ENCODE assay signal across 20 cellular contexts in genomic region chr16:14608604-14609003, GRCh38. TPM values are rescaled to one million over a fixed set of nuclear protein-coding genes. Genes with fewer than 3 reads are reported as not detected.
DNase-seq lines count a peak whose midpoint lies in the region; ATAC-seq, FAIRE-seq and TF ChIP-seq lines count a peak whose summit lies in the region.
"Had no signal": no experiment of that assay in that cellular context is flagged by ENCODE, and none has a peak within 500 bp of the region (broad histone marks: within the 10 kb centered on the region; RNA-seq: fewer than 3 reads in every experiment).

No MANE protein-coding gene starts in this region.

- CTCF ChIA-PET in HepG2 (lab: Yijun Ruan, JAX; ENCODE audit: low intra/inter-chr PET ratio, low total read pairs) = no interaction called here

- DNase-seq in HepG2 (ENCODE audit: low spot score) (peak; percentile 77), right lobe of liver (no peak), NAMALWA (ENCODE audit: low spot score) (peak; percentile 44), caudate nucleus (lab: John Stamatoyannopoulos, UW) (peak in 1 of 61 donors; percentile 23), A172 (ENCODE audit: low spot score) (no peak)
- no peak for DNase-seq in stimulated activated CD8-positive, alpha-beta memory T cell treated with anti-CD3 and anti-CD28 coated beads, Interleukin-4, amount 100 ng/mL, for 48 hours
- DNase-seq: activated CD4-positive, alpha-beta T cell treated with anti-CD3 and anti-CD28 coated beads for 1 hour; activated CD8-positive, alpha-beta memory T cell treated with anti-CD3 and anti-CD28 coated beads, Interleukin-2, amount 50 U/mL, for 48 hours; activated naive CD4-positive, alpha-beta T cell treated with Interleukin-2 at 50 U/mL for 16 hours; erythroblast; natural killer cell; NCI-H1105; NCI-H2171; NK-92 treated with Interleukin-12 subunit alpha and Interleukin-12 subunit beta, amount 100 ng/mL, for 24 hours; SHP77; stimulated activated naive CD8-positive, alpha-beta T cell treated with anti-CD3 and anti-CD28 coated beads, Interleukin-15, amount 100 ng/mL, for 72 hours had no signal

- H3K9ac ChIP-seq in HepG2 (ENCODE audit: insufficient read depth, low read depth, low read length) = 0 out of 2 replicates have a peak overlapping the region, but pooled peaks have one; percentile 1

- H3K4me2 ChIP-seq in HepG2 (ENCODE audit: low read depth, low read length) = peak overlapping the region; percentile 14

- H3K27ac ChIP-seq in HepG2 (ENCODE audit: extremely low read length, insufficient read depth, low read length) = peak overlapping the region; percentile 41
- no peak overlapping the region for H3K27ac ChIP-seq in right lobe of liver
- peak overlapping the region; percentile 31 for H3K27ac ChIP-seq in caudate nucleus (ENCODE audit: low read depth, low read length)

- no peaks in the 10 kb centered on the region for H3K27me3 ChIP-seq in HepG2 (ENCODE audit: control insufficient read depth in 1 of 2, insufficient read depth in 2 of 2, low read length in 2 of 2)
- no peaks in the 10 kb centered on the region for H3K27me3 ChIP-seq in right lobe of liver

- peaks cover 27 to 75% of the 10 kb centered on the region in 2 experiments for H3K36me3 ChIP-seq in HepG2 (replicated peaks in 1 of 2; ENCODE audit: control insufficient read depth in 1 of 2, insufficient read depth in 2 of 2, low read length in 2 of 2)
- peaks cover 0 to 78% (median 19%) of the 10 kb centered on the region in 4 donors for H3K36me3 ChIP-seq in right lobe of liver

- no peak overlapping the region for H2AFZ ChIP-seq in HepG2 (ENCODE audit: low read length)

- no peaks in the 10 kb centered on the region for H3K79me2 ChIP-seq in HepG2 (ENCODE audit: insufficient read depth, low read length)

- H3K4me3 ChIP-seq in HepG2 (replicated peaks in 1 of 3; ENCODE audit: insufficient read depth in 1 of 3, low read depth in 2 of 3, low read length in 3 of 3) (no peak overlapping the region), right lobe of liver (no peak overlapping the region)
- H3K4me3 ChIP-seq: lung had no signal

- TF ChIP-seq EP300 in HepG2 (IDR thresholded peaks at IDR 0.05; ENCODE audit: low read depth in 2 of 2, low read length in 2 of 2) = peak in 1 of 2 experiments; percentile 27; a peak in 1 of 4 replicates
- TF ChIP-seq EP300 in HepG2 (CRISPR knock-in tag; IDR thresholded peaks at IDR 0.05; ENCODE audit: borderline replicate concordance) = no peak

- H4K20me1 ChIP-seq in HepG2 (ENCODE audit: insufficient read depth, low read length) = no peaks in the 10 kb centered on the region

- in situ Hi-C loops in HepG2 (cut with HindIII; ENCODE audit: extremely low pct_ligation_motif_present, low pct_unique_long_range_greater_than_20kb) = no loop called here

- no peaks in the 10 kb centered on the region for H3K9me3 ChIP-seq in HepG2 (ENCODE audit: low read length)
- no peaks in the 10 kb centered on the region for H3K9me3 ChIP-seq in right lobe of liver

- FAIRE-seq in HepG2 (lab: Jason Lieb, UNC) = peak; percentile 44
- FAIRE-seq: G401.6 had no signal

- intact Hi-C loops in HepG2 (cut with micrococcal nuclease; ENCODE audit: unreplicated experiment) (no loop called here), right lobe of liver (cut with DNase I) (no loop called here)

- TF ChIP-seq POLR2A in HepG2 (IDR thresholded peaks at IDR 0.05; ENCODE audit: insufficient read depth in 1 of 2, low read depth in 2 of 2, low read length in 2 of 2) = no peak
- TF ChIP-seq POLR2A in right lobe of liver (IDR thresholded peaks at IDR 0.05) = no peak

- H3K4me1 ChIP-seq in HepG2 (ENCODE audit: insufficient read depth, low read length) = peaks cover 33% of the 10 kb centered on the region
- H3K4me1 ChIP-seq in right lobe of liver = no peaks in the 10 kb centered on the region

- BruUV-seq in HepG2 (replicated peaks; lab: Mats Ljungman, UMichigan) = TSS peak; percentile 39

- 57% methylated on average over 6 of the region's 6 CpGs for WGBS in HepG2 (ENCODE audit: low lambda C conversion rate)
- 87% methylated on average over 6 of the region's 6 CpGs for WGBS in right lobe of liver (ENCODE audit: insufficient coverage, low coverage, low lambda C conversion rate, missing lambda C conversion rate)

- POLR2A ChIA-PET in HepG2 (lab: Yijun Ruan, JAX) = interaction anchor here (0.8 to 1.6 kb wide), 2 partner anchors 21 to 23 kb away, joined by 3 to 4 read pairs; no protein-coding TSS in a partner anchor

- TF ChIP-seq CTCF in HepG2 (CRISPR knock-in tag; IDR thresholded peaks at IDR 0.05) = no peak
- TF ChIP-seq CTCF in right lobe of liver (IDR thresholded peaks at IDR 0.05) = no peak

- TF ChIP-seq RAD21 in HepG2 (CRISPR knock-in tag; IDR thresholded peaks at IDR 0.05) = no peak

- ATAC-seq in HepG2 (peak; percentile 69), right lobe of liver (no peak), HG02678 (IDR thresholded peaks at IDR 0.05; ENCODE audit: unreplicated experiment) (no peak), HG03457 (IDR thresholded peaks at IDR 0.05; ENCODE audit: unreplicated experiment) (no peak)
- ATAC-seq: natural killer cell; stimulated activated naive CD8-positive, alpha-beta T cell treated with anti-CD3 and anti-CD28 coated beads, Interleukin-15, amount 100 ng/mL, for 72 hours had no signal

TF ChIP-seq in HepG2, 621 proteins besides CTCF, POLR2A, EP300 and RAD21 (continues in another document):
- 0 out of 2 replicates have a peak, but pooled peaks have one; percentile 21 for TF ChIP-seq BCL6 (CRISPR knock-in tag; IDR thresholded peaks at IDR 0.05)
- no peak for TF ChIP-seq ZNF878 (CRISPR knock-in tag; IDR thresholded peaks at IDR 0.05)
- peak; percentile 15; the same call in 1 of the 2 replicates for TF ChIP-seq RXRB (CRISPR knock-in tag; IDR thresholded peaks at IDR 0.05; ENCODE audit: borderline replicate concordance)
- peak; percentile 93 for TF ChIP-seq CEBPG (CRISPR knock-in tag; IDR thresholded peaks at IDR 0.05)
- no peak for TF ChIP-seq ZNF24 (IDR thresholded peaks at IDR 0.05)
- peak; percentile 30; the same call in 1 of the 2 replicates for TF ChIP-seq ZNF331 (CRISPR knock-in tag; IDR thresholded peaks at IDR 0.05)
- TF ChIP-seq ZNF607 (CRISPR knock-in tag; IDR thresholded peaks at IDR 0.05; ENCODE audit: borderline replicate concordance) = no peak
- TF ChIP-seq NCOA2 (CRISPR knock-in tag; IDR thresholded peaks at IDR 0.05) = peak; percentile 59
- TF ChIP-seq KLF6 (CRISPR knock-in tag; IDR thresholded peaks at IDR 0.05) = no peak
- TF ChIP-seq MIXL1 (CRISPR knock-in tag; IDR thresholded peaks at IDR 0.05) = peak; percentile 95

RNA-seq across cellular contexts. Expression of gene PARN, which starts 21.5 kb away (rescaled TPM):
- total RNA-seq in HepG2 (2016; rRNA removed; fragmentation: Illumina TruSeq; extraction: Trizol) (47.6 and 54.8 TPM in 2 replicates), right lobe of liver (10 to 100 TPM; 12.1 to 28.0 (median 15.6) TPM)
- 25.3 and 26.1 TPM in 2 replicates for total RNA-seq in HepG2 (2016; cell fraction: cytosol; rRNA removed; fragmentation: Illumina TruSeq; extraction: Trizol; ENCODE audit: low read depth)
- 46.1 and 54.7 TPM in 2 replicates for total RNA-seq in HepG2 (2016; cell fraction: insoluble cytoplasmic fraction; rRNA removed; fragmentation: Illumina TruSeq; extraction: Trizol)
- 22.1 and 23.9 TPM in 2 replicates for total RNA-seq in HepG2 (2016; cell fraction: membrane; rRNA removed; fragmentation: Illumina TruSeq; extraction: Trizol)
- total RNA-seq in HepG2 (2016; cell fraction: nucleus; rRNA removed; fragmentation: Illumina TruSeq; extraction: Trizol) = 57.0 and 57.3 TPM in 2 replicates
- polyA plus RNA-seq in HepG2 (2011; rRNA removed) = 11.7 and 13.3 TPM in 2 replicates
- polyA plus RNA-seq in HepG2 (2011; cell fraction: cytosol; rRNA removed) = 7.3 and 10.1 TPM in 2 replicates
- 21.8 and 27.8 TPM in 2 replicates for polyA plus RNA-seq in HepG2 (2011; cell fraction: nucleus; rRNA removed)
- 25.7 and 33.7 TPM in 2 replicates for polyA plus RNA-seq in HepG2 (2012)
- 4.9 and 5.1 TPM in 2 replicates for polyA plus RNA-seq in HepG2 (2016; cell fraction: cytosol; fragmentation: Illumina TruSeq; extraction: Trizol; ENCODE audit: low read depth)
- polyA plus RNA-seq in HepG2 (2016; cell fraction: insoluble cytoplasmic fraction; fragmentation: Illumina TruSeq; extraction: Trizol; ENCODE audit: low read depth) = 52.1 and 52.5 TPM in 2 replicates
- 10.4 and 12.2 TPM in 2 replicates for polyA plus RNA-seq in HepG2 (2016; cell fraction: membrane; fragmentation: Illumina TruSeq; extraction: Trizol; ENCODE audit: low read depth)
- 43.6 and 48.8 TPM in 2 replicates for polyA plus RNA-seq in HepG2 (2016; cell fraction: nucleus; fragmentation: Illumina TruSeq; extraction: Trizol; ENCODE audit: insufficient read depth, low read depth)
- 17.2 and 35.9 TPM in 2 replicates for polyA minus RNA-seq in HepG2 (2011; rRNA and poly(A)+ RNA removed; ENCODE audit: low replicate concordance)
- 18.8 and 27.2 TPM in 2 replicates for polyA minus RNA-seq in HepG2 (2011; cell fraction: cytosol; rRNA and poly(A)+ RNA removed)
- 66.4 and 70.1 TPM in 2 replicates for polyA minus RNA-seq in HepG2 (2011; cell fraction: nucleus; rRNA and poly(A)+ RNA removed)
- total RNA-seq in A172 (2014; rRNA removed; shearing (Covaris generic)) = 64.6 and 86.6 TPM in 2 replicates

RNA-seq across cellular contexts. Expression of gene BFAR, which starts 24.1 kb away (rescaled TPM):
- total RNA-seq in HepG2 (2016; rRNA removed; fragmentation: Illumina TruSeq; extraction: Trizol) (96.9 and 98.2 TPM in 2 replicates), right lobe of liver (10 to 100 TPM; 17.4 to 31.2 (median 22.9) TPM)
- total RNA-seq in HepG2 (2016; cell fraction: cytosol; rRNA removed; fragmentation: Illumina TruSeq; extraction: Trizol; ENCODE audit: low read depth) = 35.9 and 40.9 TPM in 2 replicates
- 88.6 and 96.1 TPM in 2 replicates for total RNA-seq in HepG2 (2016; cell fraction: insoluble cytoplasmic fraction; rRNA removed; fragmentation: Illumina TruSeq; extraction: Trizol)
- total RNA-seq in HepG2 (2016; cell fraction: membrane; rRNA removed; fragmentation: Illumina TruSeq; extraction: Trizol) = 89.4 and 93.4 TPM in 2 replicates
- 68.6 and 78.4 TPM in 2 replicates for total RNA-seq in HepG2 (2016; cell fraction: nucleus; rRNA removed; fragmentation: Illumina TruSeq; extraction: Trizol)
- 91.6 and 120 TPM in 2 replicates for polyA plus RNA-seq in HepG2 (2011; rRNA removed)
- 104 and 117 TPM in 2 replicates for polyA plus RNA-seq in HepG2 (2011; cell fraction: cytosol; rRNA removed)
- 33.4 and 38.4 TPM in 2 replicates for polyA plus RNA-seq in HepG2 (2011; cell fraction: nucleus; rRNA removed)
- 101 and 126 TPM in 2 replicates for polyA plus RNA-seq in HepG2 (2012)
- polyA plus RNA-seq in HepG2 (2016; cell fraction: cytosol; fragmentation: Illumina TruSeq; extraction: Trizol; ENCODE audit: low read depth) = 37.6 and 38.7 TPM in 2 replicates
- polyA plus RNA-seq in HepG2 (2016; cell fraction: insoluble cytoplasmic fraction; fragmentation: Illumina TruSeq; extraction: Trizol; ENCODE audit: low read depth) = 100 and 109 TPM in 2 replicates
- 80.8 and 84.4 TPM in 2 replicates for polyA plus RNA-seq in HepG2 (2016; cell fraction: membrane; fragmentation: Illumina TruSeq; extraction: Trizol; ENCODE audit: low read depth)
- 99.3 and 101 TPM in 2 replicates for polyA plus RNA-seq in HepG2 (2016; cell fraction: nucleus; fragmentation: Illumina TruSeq; extraction: Trizol; ENCODE audit: insufficient read depth, low read depth)
- polyA minus RNA-seq in HepG2 (2011; rRNA and poly(A)+ RNA removed; ENCODE audit: low replicate concordance) = 84.9 and 154 TPM in 2 replicates
- 73.7 and 80.7 TPM in 2 replicates for polyA minus RNA-seq in HepG2 (2011; cell fraction: cytosol; rRNA and poly(A)+ RNA removed)
- 75.8 and 77.7 TPM in 2 replicates for polyA minus RNA-seq in HepG2 (2011; cell fraction: nucleus; rRNA and poly(A)+ RNA removed)
- 94.3 and 146 TPM in 2 replicates for total RNA-seq in A172 (2014; rRNA removed; shearing (Covaris generic))

Comparison
In these comparisons a context has a peak if more than half of its experiments do, and no peak if none do; other contexts are left out.
1. DNase-seq: peak in HepG2 (single experiment) and NAMALWA (single experiment); none in right lobe of liver (0 of 3), stimulated activated CD8-positive, alpha-beta memory T cell treated with anti-CD3 and anti-CD28 coated beads, Interleukin-4, amount 100 ng/mL, for 48 hours (single experiment) and A172 (single experiment).
2. H3K27ac ChIP-seq: peak in HepG2 (single experiment) and caudate nucleus (single experiment); none in right lobe of liver (0 of 3).